In genomic region chr19:30681162-30681996, GRCh38 we compare ENCODE assay signal across 19 cellular contexts.
"Had no signal": no experiment of that assay in that cellular context is flagged by ENCODE, and none has a peak within 500 bp of the region (broad histone marks: within the 10 kb centered on the region; RNA-seq: fewer than 3 reads in every experiment).

No MANE protein-coding gene starts in this region.

- H3K27me3 ChIP-seq: transverse colon had no signal

- H3K9me3 ChIP-seq: esophagus squamous epithelium, mucosa of descending colon, pancreas, prostate gland, sigmoid colon, stomach, thoracic aorta, transverse colon had no signal

- H3K27ac Mint-ChIP-seq: effector memory CD8-positive, alpha-beta T cell; immature natural killer cell; naive thymus-derived CD8-positive, alpha-beta T cell had no signal

- FAIRE-seq: kidney, pancreas had no signal

- H3K36me3 ChIP-seq: esophagus squamous epithelium, pancreas, prostate gland, sigmoid colon, stomach, thoracic aorta, transverse colon had no signal

- H3K4me1 ChIP-seq: pancreas, prostate gland had no signal

- H3K4me3 Mint-ChIP-seq: effector memory CD8-positive, alpha-beta T cell; immature natural killer cell; naive thymus-derived CD8-positive, alpha-beta T cell had no signal

- ATAC-seq: effector memory CD8-positive, alpha-beta T cell; left colon; mucosa of descending colon; naive thymus-derived CD8-positive, alpha-beta T cell had no signal

- H3K36me3 Mint-ChIP-seq: immature natural killer cell; naive thymus-derived CD8-positive, alpha-beta T cell had no signal

- H3K4me3 ChIP-seq: esophagus squamous epithelium, mucosa of descending colon, pancreas, prostate gland, sigmoid colon, skin epidermis, stomach, thoracic aorta, transverse colon had no signal

- H3K27ac ChIP-seq: esophagus squamous epithelium, pancreas, prostate gland, skin epidermis, stomach, thoracic aorta, transverse colon had no signal

- DNase-seq: effector memory CD8-positive, alpha-beta T cell; esophagus squamous epithelium; foreskin fibroblast; immature natural killer cell; kidney; left colon; mammary epithelial cell; mucosa of descending colon; naive thymus-derived CD8-positive, alpha-beta T cell; nucleus accumbens; pancreas; sigmoid colon; stimulated activated CD4-positive, alpha-beta T cell treated with anti-CD3 and anti-CD28 coated beads, Interleukin-12 subunit alpha, Interleukin-12 subunit beta, amount 100 ng/mL, for 4 hours; stimulated activated naive CD4-positive, alpha-beta T cell; stomach; transverse colon had no signal

- H3K9me3 Mint-ChIP-seq: effector memory CD8-positive, alpha-beta T cell; immature natural killer cell had no signal

- H3K4me1 Mint-ChIP-seq: immature natural killer cell; naive thymus-derived CD8-positive, alpha-beta T cell had no signal
